Comparison of ENCODE assay signal across 13 cellular contexts in the genomic region with DNA sequence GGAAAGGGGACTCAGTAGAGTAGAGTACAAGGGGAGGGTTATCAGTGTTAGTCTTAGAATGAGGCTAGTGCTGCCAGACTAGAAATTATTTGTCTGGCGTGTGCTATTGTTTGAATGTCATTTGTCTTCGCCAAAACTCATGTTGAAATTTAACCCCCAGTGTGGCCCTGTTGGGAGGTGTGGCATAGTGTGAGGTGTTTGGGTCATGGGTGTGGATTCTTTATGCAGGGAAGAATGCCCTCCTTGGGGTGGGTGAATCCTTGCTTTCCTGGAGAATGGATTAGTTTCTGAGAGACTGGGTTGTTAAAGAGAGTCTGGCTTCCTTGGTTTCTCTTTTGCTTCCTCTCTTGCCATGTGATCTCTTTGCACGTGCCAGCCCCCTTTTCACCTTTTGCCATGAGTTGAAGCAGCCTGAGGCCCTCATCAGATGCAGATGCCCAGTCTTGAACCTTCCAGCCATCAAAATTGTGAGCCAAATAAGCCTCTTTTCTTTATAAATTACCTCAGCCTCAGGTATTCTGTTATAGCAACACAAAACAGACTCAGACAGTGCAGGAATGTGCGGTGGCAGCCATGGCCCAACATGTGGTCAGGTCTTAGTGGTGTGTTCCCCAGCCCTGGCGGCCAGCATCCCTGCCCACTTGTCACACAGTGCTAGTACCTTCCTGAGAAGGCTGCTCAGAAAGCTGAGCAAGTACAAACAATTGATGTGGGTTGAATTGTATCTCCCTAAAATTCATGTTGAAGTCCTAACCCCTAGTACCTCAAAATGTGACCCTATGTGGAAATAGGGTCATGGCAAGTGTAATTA. TPM values are rescaled to one million over a fixed set of nuclear protein-coding genes. Genes with fewer than 3 reads are reported as not detected.
A peak's percentile ranks its signal among the peaks of the same experiment; 100 is the strongest.
DNase-seq lines count a peak whose midpoint lies in the region; ATAC-seq, FAIRE-seq and TF ChIP-seq lines count a peak whose summit lies in the region.
"Had no signal": no experiment of that assay in that cellular context is flagged by ENCODE, and none has a peak within 500 bp of the region (broad histone marks: within the 10 kb centered on the region; RNA-seq: fewer than 3 reads in every experiment).

No MANE protein-coding gene starts in this region.

- peak overlapping the region in 1 of 2 experiments; percentile 8; a peak in 2 of 6 replicates for H3K27ac ChIP-seq in A549
- H3K27ac ChIP-seq in BLaER1 treated with 17β-estradiol and CSF1 and Interleukin-3, amounts not matched to agents 10 nM and 100 nM: peak overlapping the region in 4 of 11 experiments; percentile 7 to 46 (median 23); a peak in 3 of 22 replicates
- H3K27ac ChIP-seq in GM12878 (ENCODE audit: control insufficient read depth, insufficient read depth): no peak overlapping the region
- H3K27ac ChIP-seq: RWPE1 had no signal

- no TSS peak for BruUV-seq in GM12878 (replicated peaks; lab: Mats Ljungman, UMichigan)

- peaks cover 29% of the 10 kb centered on the region for H3K4me1 ChIP-seq in A549
- H3K4me1 ChIP-seq in BLaER1 treated with 17β-estradiol and CSF1 and Interleukin-3, amounts not matched to agents 10 nM and 100 nM: peaks cover 24 to 42% (median 33%) of the 10 kb centered on the region in 10 experiments
- peaks cover 3% of the 10 kb centered on the region for H3K4me1 ChIP-seq in GM12878 (ENCODE audit: control insufficient read depth, insufficient read depth, low read length)

- H3K9me3 ChIP-seq in A549: no peaks in the 10 kb centered on the region
- H3K9me3 ChIP-seq in BLaER1 treated with 17β-estradiol and CSF1 and Interleukin-3, amounts not matched to agents 10 nM and 100 nM (replicated peaks in 1 of 11): no peaks in the 10 kb centered on the region
- H3K9me3 ChIP-seq in GM12878 (replicated peaks; ENCODE audit: control insufficient read depth, insufficient read depth, low read length): no peaks in the 10 kb centered on the region

- intact Hi-C loops in GM12878 (cut with micrococcal nuclease; ENCODE audit: unreplicated experiment): no loop called here

- no peaks in the 10 kb centered on the region for H3K27me3 ChIP-seq in BLaER1 treated with 17β-estradiol and CSF1 and Interleukin-3, amounts not matched to agents 10 nM and 100 nM
- H3K27me3 ChIP-seq in GM12878 (replicated peaks in 1 of 2; ENCODE audit: control insufficient read depth in 2 of 2, insufficient read depth in 2 of 2, low read length in 1 of 2): no peaks in the 10 kb centered on the region

- RAD21 ChIA-PET in GM12878 (lab: Charles Lee; ENCODE audit: unreplicated experiment): no interaction called here

- in situ Hi-C loops in GM12878 (cut with MboI): no loop called here

- TF ChIP-seq POLR2A in A549 (IDR thresholded peaks at IDR 0.05; ENCODE audit: low read length) (no peak), GM12878 (IDR thresholded peaks at IDR 0.05; ENCODE audit: low read depth, low read length) (no peak)

- no peak for FAIRE-seq in A549 (lab: Jason Lieb, UNC)
- no peak for FAIRE-seq in GM12878 (lab: Jason Lieb, UNC)

- TF ChIP-seq EP300 in A549 (IDR thresholded peaks at IDR 0.05) (no peak), GM12878 (IDR thresholded peaks at IDR 0.05; ENCODE audit: borderline replicate concordance in 1 of 2, control insufficient read depth in 1 of 2, low read depth in 2 of 2, low read length in 2 of 2) (no peak)

- no peak for TF ChIP-seq CTCF in A549 (IDR thresholded peaks at IDR 0.05)
- no peak for TF ChIP-seq CTCF in GM12878 (IDR thresholded peaks at IDR 0.05 in 2 of 3, conservative IDR thresholded peaks at IDR 0.05 in 1 of 3; ENCODE audit: control insufficient read depth in 2 of 3, extremely low read depth in 1 of 3, insufficient read depth in 1 of 3, low read depth in 3 of 3, low read length in 3 of 3)

- no peak overlapping the region for H3K9ac ChIP-seq in BLaER1 treated with 17β-estradiol and CSF1 and Interleukin-3, amounts not matched to agents 10 nM and 100 nM
- no peak overlapping the region for H3K9ac ChIP-seq in GM12878 (ENCODE audit: control insufficient read depth, insufficient read depth, low read length)

- SMC1A ChIA-PET in GM12878 (lab: Charles Lee; ENCODE audit: uncharacterized antibody, unreplicated experiment): interaction anchor here (1.0 kb wide), 1 partner anchor 12 kb away, joined by 3 read pairs; no protein-coding TSS in a partner anchor

- no peak overlapping the region for H2AFZ ChIP-seq in GM12878 (ENCODE audit: control insufficient read depth, low read depth, low read length)

- 68% methylated on average over 5 of the region's 5 CpGs for WGBS in A549 (ENCODE audit: missing lambda C conversion rate)
- 71% methylated on average over 5 of the region's 5 CpGs for WGBS in GM12878 (ENCODE audit: insufficient coverage, insufficient replicate concordance, low lambda C conversion rate, missing lambda C conversion rate)

- no peaks in the 10 kb centered on the region for H4K20me1 ChIP-seq in BLaER1 treated with 17β-estradiol and CSF1 and Interleukin-3, amounts not matched to agents 10 nM and 100 nM
- no peaks in the 10 kb centered on the region for H4K20me1 ChIP-seq in GM12878 (ENCODE audit: control insufficient read depth, insufficient read depth)

- no peak for DNase-seq in A549 (ENCODE audit: low read depth in 1 of 2, low spot score in 1 of 2)
- no peak for DNase-seq in GM12878 (ENCODE audit: low read depth, low spot score)
- DNase-seq in left lobe of liver (ENCODE audit: low spot score): no peak
- no peak for DNase-seq in NCI-H2171 treated with DMSO at 0.1 percent for 48 hours (lab: John Stamatoyannopoulos, UW)
- DNase-seq in midbrain (lab: John Stamatoyannopoulos, UW): no peak
- no peak for DNase-seq in NCI-H774 (lab: John Stamatoyannopoulos, UW)
- DNase-seq: C1 segment of cervical spinal cord, H7, IMR-90, NCI-H1436 treated with DMSO at 0.1 percent for 48 hours, NCI-H2081 had no signal

- POLR2A ChIA-PET in A549 (lab: Yijun Ruan, JAX) (no interaction called here), GM12878 (lab: Charles Lee) (interaction anchor here (1.0 kb wide), 1 partner anchor 9 kb away, joined by 3 read pairs; no protein-coding TSS in a partner anchor)

- H3K36me3 ChIP-seq in BLaER1 treated with 17β-estradiol and CSF1 and Interleukin-3, amounts not matched to agents 10 nM and 100 nM: no peaks in the 10 kb centered on the region
- H3K36me3 ChIP-seq in GM12878 (ENCODE audit: control insufficient read depth in 2 of 2, insufficient read depth in 2 of 2, low read length in 1 of 2): no peaks in the 10 kb centered on the region

- CTCF ChIA-PET in A549 (lab: Yijun Ruan, JAX): no interaction called here
- CTCF ChIA-PET in GM12878 (lab: Yijun Ruan, JAX): no interaction called here

- H3K79me2 ChIP-seq in GM12878 (ENCODE audit: control insufficient read depth, insufficient read depth, low read length): no peaks in the 10 kb centered on the region

- no peak overlapping the region for H3K4me3 ChIP-seq in A549
- H3K4me3 ChIP-seq in BLaER1 treated with 17β-estradiol and CSF1 and Interleukin-3, amounts not matched to agents 10 nM and 100 nM: no peak overlapping the region
- H3K4me3 ChIP-seq in GM12878: no peak overlapping the region

- no peak for TF ChIP-seq RAD21 in A549 (conservative IDR thresholded peaks at IDR 0.05 in 1 of 2, IDR thresholded peaks at IDR 0.05 in 1 of 2)
- TF ChIP-seq RAD21 in GM12878 (IDR thresholded peaks at IDR 0.05; ENCODE audit: insufficient read depth, low read depth, low read length): no peak

- ATAC-seq in A549: peak in 1 of 2 experiments; percentile 56; a peak in 3 of 6 replicates
- no peak for ATAC-seq in GM12878
- ATAC-seq in left lobe of liver: peak; percentile 50

- H3K4me2 ChIP-seq in A549: peak overlapping the region; percentile 20; the same call in 2 of the 3 replicates
- peak overlapping the region in 6 of 11 experiments; percentile 54 to 76 (median 63); a peak in 11 of 22 replicates for H3K4me2 ChIP-seq in BLaER1 treated with 17β-estradiol and CSF1 and Interleukin-3, amounts not matched to agents 10 nM and 100 nM
- no peak overlapping the region for H3K4me2 ChIP-seq in GM12878 (ENCODE audit: control insufficient read depth, insufficient read depth)

TF ChIP-seq in A549, 52 proteins besides CTCF, POLR2A, EP300 and RAD21 (continues in another document):
- no peak for TF ChIP-seq EHMT2 (IDR thresholded peaks at IDR 0.05; ENCODE audit: low read depth)

TF ChIP-seq in GM12878, 131 proteins besides CTCF, POLR2A, EP300 and RAD21:
- TF ChIP-seq SREBF2 (IDR thresholded peaks at IDR 0.05; ENCODE audit: low read length) (no peak), BHLHE40 (IDR thresholded peaks at IDR 0.05; ENCODE audit: borderline replicate concordance in 1 of 2, low read depth in 2 of 2, low read length in 1 of 2) (peak; percentile 24 to 69; a peak in 2 of 4 replicates)

RNA-seq across cellular contexts. Expression of gene NAB1, which starts 48.4 kb away (rescaled TPM):
- polyA plus RNA-seq in A549 (2011; rRNA removed) (55.6 and 67.3 TPM in 2 replicates), A549 (2017; fragmentation: RNase III; extraction: RNeasy Plus Mini Kit Qiagen cat#74134 plus additional on column Dnase treatment) (31.8 to 37.8 TPM (median 37.6 TPM) in 3 replicates), GM12878 (2011; rRNA removed) (39.6 and 61.5 TPM in 2 replicates), GM12878 (2014; fragmentation: Illumina TruSeq; extraction: Trizol) (28.1 and 37.0 TPM in 2 replicates), GM12878 (2014; fragmentation: Nextera tagmentation; extraction: Ambion mirVana) (1 to 10 TPM; 4.5 to 4.9 TPM), GM12878 (2014; rRNA removed) (18.5 and 21.5 TPM in 2 replicates), GM12878 (2016; fragmentation: Nextera tagmentation; extraction: Ambion mirVana) (10 to 100 TPM; 10.3 to 11.1 TPM)
- 16.7 and 17.6 TPM in 2 replicates for polyA plus RNA-seq in A549 (2012; cell fraction: cytosol; rRNA removed)
- polyA plus RNA-seq in A549 (2012; cell fraction: nucleus; rRNA removed): 15.7 and 20.3 TPM in 2 replicates
- polyA minus RNA-seq in A549 (2011; rRNA and poly(A)+ RNA removed): 60.9 and 70.4 TPM in 2 replicates
- 61.0 and 61.9 TPM in 2 replicates for total RNA-seq in GM12878 (2013; cell fraction: nucleolus; rRNA removed)
- total RNA-seq in GM12878 (2014; rRNA removed) (24.5 and 28.9 TPM in 2 replicates), GM12878 (2014; rRNA removed; fragmentation: Illumina TruSeq; extraction: Trizol) (32.6 and 34.7 TPM in 2 replicates), GM12878 (2021) (30.5 and 33.2 TPM in 2 replicates), left lobe of liver (27.0 TPM)
- 14.6 TPM for polyA plus RNA-seq in GM12878 (2011; ENCODE audit: low read depth)
- 16.9 TPM in 2 replicates for polyA plus RNA-seq in GM12878 (2011; cell fraction: cytosol; rRNA removed)
- polyA plus RNA-seq in GM12878 (2011; cell fraction: nucleus; rRNA removed): 67.0 and 70.5 TPM in 2 replicates
- polyA plus RNA-seq in GM12878 (2012): 18.3 and 20.1 TPM in 2 replicates
- 41.6 and 46.1 TPM in 2 replicates for polyA minus RNA-seq in GM12878 (2011; rRNA and poly(A)+ RNA removed)
- 20.8 and 27.7 TPM in 2 replicates for polyA minus RNA-seq in GM12878 (2011; cell fraction: cytosol; rRNA and poly(A)+ RNA removed)
- polyA minus RNA-seq in GM12878 (2011; cell fraction: nucleus; rRNA and poly(A)+ RNA removed): 23.0 and 28.8 TPM in 2 replicates

Comparison
In these comparisons a context has a peak if more than half of its experiments do, and no peak if none do; other contexts are left out.
1. Of the 24 proteins assayed by ChIP-seq in both GM12878 and A549: peak only in GM12878: BHLHE40; only in A549: none; in both: none; in neither: 23.